In genomic region chr5:109836280-109836679, GRCh38 we compare ENCODE assay signal across 22 cellular contexts.
DNase-seq lines count a peak whose midpoint lies in the region; FAIRE-seq and TF ChIP-seq lines count a peak whose summit lies in the region.
"Had no signal": no experiment of that assay in that cellular context is flagged by ENCODE, and none has a peak within 500 bp of the region (broad histone marks: within the 10 kb centered on the region; RNA-seq: fewer than 3 reads in every experiment).

No MANE protein-coding gene starts in this region.

- no peaks in the 10 kb centered on the region for H4K20me1 ChIP-seq in astrocyte (ENCODE audit: insufficient read depth, low read length)
- H4K20me1 ChIP-seq: BLaER1 treated with 17β-estradiol and CSF1 and Interleukin-3, amounts not matched to agents 10 nM and 100 nM had no signal

- no peak overlapping the region for H3K4ac ChIP-seq in trophoblast cell (ENCODE audit: low read depth, low read length)

- H3K36me3 ChIP-seq in astrocyte (ENCODE audit: insufficient read depth, low read length) (peaks cover 6% of the 10 kb centered on the region), trophoblast cell (ENCODE audit: control insufficient read depth in 1 of 2, insufficient read depth in 2 of 2, low read length in 2 of 2) (peaks cover 8 to 11% of the 10 kb centered on the region in 2 experiments), SJCRH30 (peaks cover 26% of the 10 kb centered on the region)

- H3K27ac ChIP-seq in astrocyte (ENCODE audit: low read depth, low read length) = no peak overlapping the region
- H3K27ac ChIP-seq in trophoblast cell (ENCODE audit: low read depth, low read length) = no peak overlapping the region
- H3K27ac ChIP-seq in SJCRH30 = no peak overlapping the region
- H3K27ac ChIP-seq: BLaER1 treated with 17β-estradiol and CSF1 and Interleukin-3, amounts not matched to agents 10 nM and 100 nM; HL-60; KMS-11; SK-N-MC had no signal

- TF ChIP-seq CTCF in astrocyte (IDR thresholded peaks at IDR 0.05; ENCODE audit: insufficient read depth, low read depth, low read length) = no peak

- H2BK120ac ChIP-seq in trophoblast cell (ENCODE audit: insufficient read depth, low read length, poor library complexity) = no peak overlapping the region

- no peak overlapping the region for H2BK5ac ChIP-seq in trophoblast cell (ENCODE audit: low read depth, low read length, poor library complexity)

- H3K4me3 ChIP-seq in astrocyte (ENCODE audit: insufficient read depth, low read depth, low read length) = no peak overlapping the region
- H3K4me3 ChIP-seq in trophoblast cell (ENCODE audit: low read depth, low read length) = no peak overlapping the region
- no peak overlapping the region for H3K4me3 ChIP-seq in SJCRH30
- H3K4me3 ChIP-seq: BLaER1 treated with 17β-estradiol and CSF1 and Interleukin-3, amounts not matched to agents 10 nM and 100 nM; SK-N-MC had no signal

- H3K9ac ChIP-seq in astrocyte (ENCODE audit: low read length) = no peak overlapping the region
- H3K9ac ChIP-seq in trophoblast cell (ENCODE audit: low read length) = no peak overlapping the region
- H3K9ac ChIP-seq: BLaER1 treated with 17β-estradiol and CSF1 and Interleukin-3, amounts not matched to agents 10 nM and 100 nM; KMS-11 had no signal

- H3K4me1 ChIP-seq in astrocyte (ENCODE audit: insufficient read depth, low read length) (no peaks in the 10 kb centered on the region), trophoblast cell (ENCODE audit: control insufficient read depth in 1 of 2, insufficient read depth in 2 of 2, low read length in 2 of 2) (no peaks in the 10 kb centered on the region), SJCRH30 (peaks cover 16% of the 10 kb centered on the region)

- H3K4me2 ChIP-seq in astrocyte (ENCODE audit: low read length) (no peak overlapping the region), trophoblast cell (ENCODE audit: low read length) (no peak overlapping the region)
- H3K4me2 ChIP-seq: BLaER1 treated with 17β-estradiol and CSF1 and Interleukin-3, amounts not matched to agents 10 nM and 100 nM; KMS-11 had no signal

- H3K23ac ChIP-seq in trophoblast cell (ENCODE audit: low read length) = no peak overlapping the region

- H3K79me2 ChIP-seq in astrocyte (ENCODE audit: insufficient read depth, low read length) (no peaks in the 10 kb centered on the region), trophoblast cell (ENCODE audit: control insufficient read depth, insufficient read depth, low read length, poor library complexity) (no peaks in the 10 kb centered on the region)

- no peak overlapping the region for H2BK12ac ChIP-seq in trophoblast cell (ENCODE audit: low read length)

- H3K27ac Mint-ChIP-seq in astrocyte (ENCODE audit: unreplicated experiment) = peak overlapping the region; percentile 26
- H3K27ac Mint-ChIP-seq: CD4-positive, alpha-beta T cell; IgD-negative memory B cell had no signal

- no peak overlapping the region for H4K8ac ChIP-seq in trophoblast cell (ENCODE audit: low read depth, low read length)

- H3K9me3 ChIP-seq in astrocyte (ENCODE audit: insufficient read depth, low read depth, low read length) = no peaks in the 10 kb centered on the region
- H3K9me3 ChIP-seq in trophoblast cell (ENCODE audit: insufficient read depth, low read depth, low read length) = no peaks in the 10 kb centered on the region
- H3K9me3 ChIP-seq in SJCRH30 (replicated peaks) = 0 out of 2 replicates have a peak, but pooled peaks cover 6% of the 10 kb centered on the region

- H3K18ac ChIP-seq in trophoblast cell (ENCODE audit: low read length) = no peak overlapping the region

- no CpG with 5 or more reads among the region's 8 CpGs for WGBS in trophoblast cell (ENCODE audit: extremely low coverage, insufficient coverage, insufficient read length)

- no peak overlapping the region for H3K14ac ChIP-seq in trophoblast cell (ENCODE audit: low read length)

- no peaks in the 10 kb centered on the region for H3K27me3 Mint-ChIP-seq in astrocyte (ENCODE audit: low read depth, unreplicated experiment)
- H3K27me3 Mint-ChIP-seq: CD4-positive, alpha-beta T cell; IgD-negative memory B cell had no signal

- no peak overlapping the region for H4K12ac ChIP-seq in trophoblast cell (ENCODE audit: low read depth, low read length)

- H3K4me3 Mint-ChIP-seq in astrocyte (ENCODE audit: unreplicated experiment) = no peak overlapping the region
- H3K4me3 Mint-ChIP-seq: CD4-positive, alpha-beta T cell; IgD-negative memory B cell had no signal

- no peak overlapping the region for H4K91ac ChIP-seq in trophoblast cell (ENCODE audit: low read depth, low read length)

- H2AK5ac ChIP-seq in trophoblast cell (ENCODE audit: low read length) = no peak overlapping the region

- no peaks in the 10 kb centered on the region for H3K9me3 Mint-ChIP-seq in astrocyte (ENCODE audit: unreplicated experiment)
- H3K9me3 Mint-ChIP-seq: CD4-positive, alpha-beta T cell; IgD-negative memory B cell had no signal

- peaks cover 17% of the 10 kb centered on the region for H3K4me1 Mint-ChIP-seq in astrocyte (ENCODE audit: low read depth, unreplicated experiment)
- H3K4me1 Mint-ChIP-seq: IgD-negative memory B cell had no signal

- peaks cover 11% of the 10 kb centered on the region for H3K36me3 Mint-ChIP-seq in astrocyte (ENCODE audit: low read depth, unreplicated experiment)

- no peak for FAIRE-seq in astrocyte (lab: Jason Lieb, UNC)
- FAIRE-seq: D721Med, G401.6 had no signal

- DNase-seq in ELF-1 (ENCODE audit: low read depth, low spot score) = peak; percentile 32
- no peak for DNase-seq in astrocyte (ENCODE audit: low read depth)
- peak; percentile 14 for DNase-seq in iPS DF 4.7 (ENCODE audit: extremely low read depth, low spot score)
- peak; percentile 13 to 51 for DNase-seq in trophoblast cell
- no peak for DNase-seq in SJCRH30
- DNase-seq in NOMO-1 treated with DMSO at 0.1 percent for 48 hours (lab: John Stamatoyannopoulos, UW; ENCODE audit: unreplicated experiment) = no peak
- no peak for DNase-seq in midbrain (lab: John Stamatoyannopoulos, UW)
- DNase-seq: CD4-positive, alpha-beta T cell; DMS53; GOT3; MM.1S; NCI-H2029; NCI-H2227 treated with DMSO at 0.1 percent for 48 hours; NCI-H526 treated with DMSO at 0.1 percent for 48 hours; SHP77 treated with DMSO at 0.1 percent for 48 hours had no signal

- H2AFZ ChIP-seq in astrocyte (ENCODE audit: low read depth, low read length) = no peak overlapping the region
- H2AFZ ChIP-seq in trophoblast cell (ENCODE audit: insufficient read depth, low read length, poor library complexity) = no peak overlapping the region

- H3K27me3 ChIP-seq in astrocyte (ENCODE audit: insufficient read depth, low read length) (no peaks in the 10 kb centered on the region), trophoblast cell (ENCODE audit: insufficient read depth, low read length) (no peaks in the 10 kb centered on the region), SJCRH30 (no peaks in the 10 kb centered on the region)
- H3K27me3 ChIP-seq: BLaER1 treated with 17β-estradiol and CSF1 and Interleukin-3, amounts not matched to agents 10 nM and 100 nM had no signal

- no peaks in the 10 kb centered on the region for H3K79me1 ChIP-seq in trophoblast cell (ENCODE audit: low read length)

Comparison
In these comparisons a context has a peak if more than half of its experiments do, and no peak if none do; other contexts are left out.
1. DNase-seq: peak in ELF-1 (single experiment), iPS DF 4.7 (single experiment) and trophoblast cell (2 of 2); none in astrocyte (single experiment), SJCRH30 (0 of 2), NOMO-1 treated with DMSO at 0.1 percent for 48 hours (single experiment) and midbrain (single experiment).